17 cellular contexts compared by ENCODE assay signal in the genomic region with DNA sequence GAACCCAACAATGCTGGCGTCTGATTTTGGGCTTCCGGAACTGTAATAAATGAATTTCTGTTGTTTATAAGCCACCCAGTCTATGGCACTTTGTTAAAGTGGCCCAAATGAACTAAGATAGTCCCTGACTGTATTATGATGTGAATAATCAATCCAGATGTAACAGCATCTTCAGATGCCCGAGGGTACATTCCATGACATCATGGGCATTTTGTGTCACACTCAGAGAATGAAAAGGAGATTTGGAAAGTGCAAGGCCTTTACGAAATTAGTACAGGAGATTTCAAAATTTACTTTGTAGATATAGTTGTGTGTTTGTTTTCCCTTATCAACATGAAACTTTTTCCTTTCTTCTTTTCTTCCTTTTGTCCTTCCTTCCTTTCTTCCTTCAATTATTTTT. TPM values are rescaled to one million over a fixed set of nuclear protein-coding genes. Genes with fewer than 3 reads are reported as not detected.
DNase-seq lines count a peak whose midpoint lies in the region; ATAC-seq and TF ChIP-seq lines count a peak whose summit lies in the region.
"Had no signal": no experiment of that assay in that cellular context is flagged by ENCODE, and none has a peak within 500 bp of the region (broad histone marks: within the 10 kb centered on the region; RNA-seq: fewer than 3 reads in every experiment).

No MANE protein-coding gene starts in this region.

- no peak overlapping the region for H3K27ac ChIP-seq in breast epithelium
- H3K27ac ChIP-seq in naive thymus-derived CD4-positive, alpha-beta T cell (ENCODE audit: low read depth, low read length) = no peak overlapping the region
- H3K27ac ChIP-seq: HL-60 had no signal

- BruUV-seq in MCF 10A (replicated peaks; lab: Mats Ljungman, UMichigan) = no TSS peak
- no TSS peak for BruUV-seq in Calu3 (replicated peaks; lab: Mats Ljungman, UMichigan)

- no peak for ATAC-seq in activated T-helper 17 cell treated with anti-CD3 and anti-CD28 coated beads, Interleukin-2, amount 50 U/mL, for 72 hours (replicated peaks)
- no peak for ATAC-seq in naive thymus-derived CD4-positive, alpha-beta T cell
- ATAC-seq: HCT116 had no signal

- H3K4me3 Mint-ChIP-seq in MCF 10A (ENCODE audit: unreplicated experiment) = no peak overlapping the region
- no peak overlapping the region for H3K4me3 Mint-ChIP-seq in activated T-helper 17 cell treated with anti-CD3 and anti-CD28 coated beads, Interleukin-2, amount 50 U/mL, for 72 hours
- H3K4me3 Mint-ChIP-seq in naive thymus-derived CD4-positive, alpha-beta T cell = no peak overlapping the region
- no peak overlapping the region for H3K4me3 Mint-ChIP-seq in Calu3 (ENCODE audit: low read depth, unreplicated experiment)
- no peak overlapping the region for H3K4me3 Mint-ChIP-seq in activated CD4-positive, alpha-beta memory T cell treated with anti-CD3 and anti-CD28 coated beads, Interleukin-2, amount 10 ng/mL, durations not matched to agents 7 days and 5 days
- H3K4me3 Mint-ChIP-seq: IgD-negative memory B cell had no signal

- peaks cover 2% of the 10 kb centered on the region for H3K9me3 Mint-ChIP-seq in MCF 10A (ENCODE audit: unreplicated experiment)
- peaks cover under 1% of the 10 kb centered on the region for H3K9me3 Mint-ChIP-seq in activated T-helper 17 cell treated with anti-CD3 and anti-CD28 coated beads, Interleukin-2, amount 50 U/mL, for 72 hours
- H3K9me3 Mint-ChIP-seq in naive thymus-derived CD4-positive, alpha-beta T cell = peaks cover 0 to 2% (median 0%) of the 10 kb centered on the region in 11 donors
- H3K9me3 Mint-ChIP-seq in Calu3 (ENCODE audit: low read depth, unreplicated experiment) = peaks cover 3% of the 10 kb centered on the region
- peaks cover under 1% of the 10 kb centered on the region for H3K9me3 Mint-ChIP-seq in activated CD4-positive, alpha-beta memory T cell treated with anti-CD3 and anti-CD28 coated beads, Interleukin-2, amount 10 ng/mL, durations not matched to agents 7 days and 5 days
- H3K9me3 Mint-ChIP-seq: IgD-negative memory B cell had no signal

- TF ChIP-seq POLR2A in breast epithelium (IDR thresholded peaks at IDR 0.05) = no peak

- intact Hi-C loops in MCF 10A (cut with micrococcal nuclease) = no loop called here
- intact Hi-C loops in breast epithelium (cut with DNase I; ENCODE audit: low total_unique reads) = no loop called here
- intact Hi-C loops in naive thymus-derived CD4-positive, alpha-beta T cell (cut with micrococcal nuclease) = loop anchor here in 1 of 2 donors (5.0 kb wide), 1 partner anchor 33 kb away; no protein-coding TSS in a partner anchor
- intact Hi-C loops in Calu3 (cut with micrococcal nuclease; ENCODE audit: unreplicated experiment) = no loop called here

- POLR2A ChIA-PET in MCF 10A (lab: Yijun Ruan, JAX) = no interaction called here
- POLR2A ChIA-PET in naive thymus-derived CD4-positive, alpha-beta T cell (lab: Charles Lee) = no interaction called here
- POLR2A ChIA-PET in activated CD4-positive, alpha-beta memory T cell treated with anti-CD3 and anti-CD28 coated beads, Interleukin-2, amount 10 ng/mL, durations not matched to agents 7 days and 5 days (lab: Charles Lee) = interaction anchor here (1.5 kb wide), 1 partner anchor 32 kb away, joined by 4 read pairs; no protein-coding TSS in a partner anchor

- H3K4me3 ChIP-seq in breast epithelium = no peak overlapping the region
- no peak overlapping the region for H3K4me3 ChIP-seq in naive thymus-derived CD4-positive, alpha-beta T cell (ENCODE audit: low read length)

- H3K9me3 ChIP-seq in breast epithelium = no peaks in the 10 kb centered on the region
- H3K9me3 ChIP-seq in naive thymus-derived CD4-positive, alpha-beta T cell (ENCODE audit: control insufficient read depth in 2 of 3, low read length in 3 of 3) = no peaks in the 10 kb centered on the region
- H3K9me3 ChIP-seq: Caco-2 had no signal

- no peaks in the 10 kb centered on the region for H3K4me1 ChIP-seq in breast epithelium
- no peaks in the 10 kb centered on the region for H3K4me1 ChIP-seq in naive thymus-derived CD4-positive, alpha-beta T cell (ENCODE audit: control insufficient read depth in 2 of 2, insufficient read depth in 2 of 2, low read length in 2 of 2)
- H3K4me1 ChIP-seq: Caco-2 had no signal

- H3K4me1 Mint-ChIP-seq in MCF 10A (ENCODE audit: insufficient read depth, unreplicated experiment) (peaks cover 11% of the 10 kb centered on the region), Calu3 (ENCODE audit: low read depth, unreplicated experiment) (peaks cover 9% of the 10 kb centered on the region)
- peaks cover 4% of the 10 kb centered on the region for H3K4me1 Mint-ChIP-seq in activated T-helper 17 cell treated with anti-CD3 and anti-CD28 coated beads, Interleukin-2, amount 50 U/mL, for 72 hours
- H3K4me1 Mint-ChIP-seq in naive thymus-derived CD4-positive, alpha-beta T cell = peaks cover 0 to 21% (median 5%) of the 10 kb centered on the region in 7 donors
- H3K4me1 Mint-ChIP-seq in activated CD4-positive, alpha-beta memory T cell treated with anti-CD3 and anti-CD28 coated beads, Interleukin-2, amount 10 ng/mL, durations not matched to agents 7 days and 5 days = no peaks in the 10 kb centered on the region

- H3K27me3 Mint-ChIP-seq in MCF 10A (ENCODE audit: insufficient read depth, unreplicated experiment) (no peaks in the 10 kb centered on the region), Calu3 (ENCODE audit: unreplicated experiment) (no peaks in the 10 kb centered on the region)
- H3K27me3 Mint-ChIP-seq in activated T-helper 17 cell treated with anti-CD3 and anti-CD28 coated beads, Interleukin-2, amount 50 U/mL, for 72 hours = no peaks in the 10 kb centered on the region
- H3K27me3 Mint-ChIP-seq in naive thymus-derived CD4-positive, alpha-beta T cell = no peaks in the 10 kb centered on the region
- H3K27me3 Mint-ChIP-seq in activated CD4-positive, alpha-beta memory T cell treated with anti-CD3 and anti-CD28 coated beads, Interleukin-2, amount 10 ng/mL, durations not matched to agents 7 days and 5 days = no peaks in the 10 kb centered on the region
- H3K27me3 Mint-ChIP-seq: IgD-negative memory B cell had no signal

- TF ChIP-seq CTCF in MCF 10A (IDR thresholded peaks at IDR 0.05; ENCODE audit: unreplicated experiment) = no peak
- TF ChIP-seq CTCF in breast epithelium (IDR thresholded peaks at IDR 0.05) = no peak
- TF ChIP-seq CTCF in Calu3 (IDR thresholded peaks at IDR 0.05; ENCODE audit: unreplicated experiment) = no peak

- H3K36me3 ChIP-seq in breast epithelium = no peaks in the 10 kb centered on the region
- H3K36me3 ChIP-seq in naive thymus-derived CD4-positive, alpha-beta T cell (ENCODE audit: control insufficient read depth in 2 of 3, insufficient read depth in 3 of 3, low read length in 3 of 3) = peaks cover 0 to 6% (median 0%) of the 10 kb centered on the region in 3 experiments

- DNase-seq in MCF 10A (ENCODE audit: unreplicated experiment) = peak; percentile 35
- no peak for DNase-seq in breast epithelium (ENCODE audit: low spot score in 2 of 2)
- peak; percentile 22 for DNase-seq in ELR (ENCODE audit: low read depth)
- DNase-seq in naive thymus-derived CD4-positive, alpha-beta T cell = no peak
- no peak for DNase-seq in Calu3
- no peak for DNase-seq in activated CD4-positive, alpha-beta memory T cell treated with anti-CD3 and anti-CD28 coated beads, Interleukin-2, amount 10 ng/mL, durations not matched to agents 7 days and 5 days
- DNase-seq: Caco-2, Kasumi-1, NCI-H1105 treated with DMSO at 0.1 percent for 48 hours, NCI-H187, NCI-H226, NCI-H524 treated with DMSO at 0.1 percent for 48 hours, Right ventricle myocardium superior had no signal

- CTCF ChIA-PET in MCF 10A (lab: Yijun Ruan, JAX) = interaction anchor here (0.6 kb wide), 1 partner anchor 51 kb away, joined by 3 read pairs; no protein-coding TSS in a partner anchor
- CTCF ChIA-PET in naive thymus-derived CD4-positive, alpha-beta T cell (lab: Charles Lee) = no interaction called here
- CTCF ChIA-PET in Calu3 (lab: Charles Lee) = no interaction called here
- CTCF ChIA-PET in activated CD4-positive, alpha-beta memory T cell treated with anti-CD3 and anti-CD28 coated beads, Interleukin-2, amount 10 ng/mL, durations not matched to agents 7 days and 5 days (lab: Charles Lee) = no interaction called here

- H3K27me3 ChIP-seq in breast epithelium = no peaks in the 10 kb centered on the region
- no peaks in the 10 kb centered on the region for H3K27me3 ChIP-seq in naive thymus-derived CD4-positive, alpha-beta T cell (ENCODE audit: control insufficient read depth in 2 of 2, insufficient read depth in 2 of 2, low read length in 2 of 2)

- H3K36me3 Mint-ChIP-seq in MCF 10A (ENCODE audit: insufficient read depth, unreplicated experiment) (no peaks in the 10 kb centered on the region), Calu3 (ENCODE audit: insufficient read depth, unreplicated experiment) (no peaks in the 10 kb centered on the region)
- H3K36me3 Mint-ChIP-seq in activated T-helper 17 cell treated with anti-CD3 and anti-CD28 coated beads, Interleukin-2, amount 50 U/mL, for 72 hours (ENCODE audit: low read depth) = peaks cover 24% of the 10 kb centered on the region
- H3K36me3 Mint-ChIP-seq in naive thymus-derived CD4-positive, alpha-beta T cell = peaks cover 5 to 57% (median 37%) of the 10 kb centered on the region in 5 donors
- H3K36me3 Mint-ChIP-seq in activated CD4-positive, alpha-beta memory T cell treated with anti-CD3 and anti-CD28 coated beads, Interleukin-2, amount 10 ng/mL, durations not matched to agents 7 days and 5 days (ENCODE audit: low read depth) = peaks cover 11% of the 10 kb centered on the region

- H3K27ac Mint-ChIP-seq in MCF 10A (ENCODE audit: low read depth, unreplicated experiment) (no peak overlapping the region), Calu3 (ENCODE audit: unreplicated experiment) (no peak overlapping the region)
- H3K27ac Mint-ChIP-seq in activated T-helper 17 cell treated with anti-CD3 and anti-CD28 coated beads, Interleukin-2, amount 50 U/mL, for 72 hours = peak overlapping the region; percentile 71
- H3K27ac Mint-ChIP-seq in naive thymus-derived CD4-positive, alpha-beta T cell = peak overlapping the region in 6 of 9 donors; percentile 7 to 42 (median 33)
- H3K27ac Mint-ChIP-seq in activated CD4-positive, alpha-beta memory T cell treated with anti-CD3 and anti-CD28 coated beads, Interleukin-2, amount 10 ng/mL, durations not matched to agents 7 days and 5 days = no peak overlapping the region
- H3K27ac Mint-ChIP-seq: IgD-negative memory B cell had no signal

RNA-seq across cellular contexts. Expression of gene AMIGO2, which starts 54.2 kb away (rescaled TPM):
- total RNA-seq in MCF 10A (2022) = 13.0 and 32.6 TPM in 2 replicates
- 10 to 100 TPM in 2 of 3 donors, 1 to 10 TPM in 1; 6.7 to 57.7 (median 28.2) TPM for total RNA-seq in breast epithelium
- 10 to 100 TPM in 1 of 2 donors, 1 to 10 TPM in 1; 4.9 to 11.7 TPM for total RNA-seq in activated T-helper 17 cell treated with anti-CD3 and anti-CD28 coated beads, Interleukin-2, amount 50 U/mL, for 72 hours
- total RNA-seq in naive thymus-derived CD4-positive, alpha-beta T cell = 10 to 100 TPM in 4 of 5 experiments, 1 to 10 TPM in 1; 6.8 to 13.5 (median 12.8) TPM
- polyA plus RNA-seq in naive thymus-derived CD4-positive, alpha-beta T cell = 10 to 100 TPM; 27.0 to 30.4 TPM
- 27.0 and 66.2 TPM in 2 replicates for total RNA-seq in Calu3 (2022)
- total RNA-seq in activated CD4-positive, alpha-beta memory T cell treated with anti-CD3 and anti-CD28 coated beads, Interleukin-2, amount 10 ng/mL, durations not matched to agents 7 days and 5 days = 1 to 10 TPM; 6.6 to 7.1 TPM

RNA-seq across cellular contexts. Expression of gene PCED1B, which starts 54.6 kb away (rescaled TPM):
- total RNA-seq in MCF 10A (2022) = 5.1 and 9.6 TPM in 2 replicates
- 1 to 10 TPM; 1.6 to 6.2 (median 5.1) TPM for total RNA-seq in breast epithelium
- 100 to 1,000 TPM in 1 of 2 donors, 10 to 100 TPM in 1; 31.0 to 107 TPM for total RNA-seq in activated T-helper 17 cell treated with anti-CD3 and anti-CD28 coated beads, Interleukin-2, amount 50 U/mL, for 72 hours
- total RNA-seq in naive thymus-derived CD4-positive, alpha-beta T cell = 10 to 100 TPM; 41.4 to 98.3 (median 70.0) TPM
- 100 to 1,000 TPM; 137 to 147 TPM for polyA plus RNA-seq in naive thymus-derived CD4-positive, alpha-beta T cell
- 2.1 and 4.1 TPM in 2 replicates for total RNA-seq in Calu3 (2022)
- 10 to 100 TPM; 57.1 to 62.2 TPM for total RNA-seq in activated CD4-positive, alpha-beta memory T cell treated with anti-CD3 and anti-CD28 coated beads, Interleukin-2, amount 10 ng/mL, durations not matched to agents 7 days and 5 days

Comparison
In these comparisons a context has a peak if more than half of its experiments do, and no peak if none do; other contexts are left out.
1. DNase-seq: peak in MCF 10A (single experiment) and ELR (single experiment); none in breast epithelium (0 of 2), naive thymus-derived CD4-positive, alpha-beta T cell (0 of 9), Calu3 (single experiment) and activated CD4-positive, alpha-beta memory T cell treated with anti-CD3 and anti-CD28 coated beads, Interleukin-2, amount 10 ng/mL, durations not matched to agents 7 days and 5 days (single experiment).
2. H3K27ac Mint-ChIP-seq: peak in activated T-helper 17 cell treated with anti-CD3 and anti-CD28 coated beads, Interleukin-2, amount 50 U/mL, for 72 hours (single experiment) and naive thymus-derived CD4-positive, alpha-beta T cell (6 of 9); none in MCF 10A (single experiment), Calu3 (single experiment) and activated CD4-positive, alpha-beta memory T cell treated with anti-CD3 and anti-CD28 coated beads, Interleukin-2, amount 10 ng/mL, durations not matched to agents 7 days and 5 days (single experiment).